8 cellular contexts compared by ENCODE assay signal in the genomic region with DNA sequence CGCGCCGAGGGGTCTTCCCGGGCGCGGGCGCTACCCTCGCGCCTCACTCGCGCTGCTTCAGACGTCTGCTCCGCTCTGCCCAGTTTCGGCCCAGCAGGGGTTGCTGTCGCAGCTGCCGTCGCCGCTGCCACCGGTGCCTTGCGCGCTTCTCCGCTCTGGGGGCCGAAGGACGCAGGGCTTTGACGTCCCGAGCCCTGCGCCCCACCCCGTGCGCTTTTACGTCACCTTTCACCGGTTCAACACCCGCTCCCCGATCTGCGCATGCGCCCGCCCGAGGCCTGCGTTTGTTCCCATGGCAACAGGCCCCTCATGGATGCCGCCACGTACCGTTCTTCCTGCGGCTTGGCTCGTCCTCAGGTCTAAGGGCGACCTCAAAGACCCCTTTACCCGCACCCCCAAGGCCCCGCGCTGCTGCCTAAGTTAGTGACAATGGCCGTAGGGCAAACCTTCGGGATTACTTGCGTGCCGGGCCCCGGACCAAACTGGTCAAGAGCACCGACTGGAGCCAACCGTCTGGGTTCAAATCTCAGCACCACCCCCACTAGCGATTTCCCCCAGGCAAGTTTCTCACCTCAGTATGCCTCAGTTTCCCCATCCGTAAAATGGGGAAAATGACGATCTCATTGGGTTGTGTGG. TPM values are rescaled to one million over a fixed set of nuclear protein-coding genes. Genes with fewer than 3 reads are reported as not detected.
DNase-seq lines count a peak whose midpoint lies in the region; ATAC-seq and TF ChIP-seq lines count a peak whose summit lies in the region.

No MANE protein-coding gene starts in this region.

- H3K4me3 ChIP-seq in WERI-Rb-1 (ENCODE audit: low read depth, low read length) (peak overlapping the region; percentile 51), mammary epithelial cell (replicated peaks in 1 of 3; ENCODE audit: insufficient read depth in 1 of 3, low read depth in 2 of 3, low read length in 3 of 3) (peak overlapping the region; percentile 60 to 98 (median 71)), smooth muscle cell (peak overlapping the region; percentile 77)

- H3K27ac ChIP-seq in WERI-Rb-1 (peak overlapping the region; percentile 91), mammary epithelial cell (ENCODE audit: insufficient read depth, low read depth, low read length) (peak overlapping the region; percentile 83), smooth muscle cell (ENCODE audit: low read depth) (peak overlapping the region; percentile 95)

- H3K9me3 ChIP-seq in WERI-Rb-1 (ENCODE audit: severe bottlenecking) = no peaks in the 10 kb centered on the region
- no peaks in the 10 kb centered on the region for H3K9me3 ChIP-seq in mammary epithelial cell (replicated peaks; ENCODE audit: insufficient read depth, low read length)
- H3K9me3 ChIP-seq in smooth muscle cell (replicated peaks; ENCODE audit: low read depth) = no peaks in the 10 kb centered on the region

- in situ Hi-C loops in ACHN (cut with HindIII; ENCODE audit: low pct_ligation_motif_present, low pct_unique_long_range_greater_than_20kb, low sequenced_read_pairs) (no loop called here), mammary epithelial cell (cut with MboI; ENCODE audit: low sequenced_read_pairs in 2 of 2) (loop anchor here in 1 of 2 donors (5.0 kb wide), 1 partner anchor 106 kb away; a partner anchor contains a TSS)

- H3K79me2 ChIP-seq in mammary epithelial cell (ENCODE audit: insufficient read depth, low read length) = peaks cover 23% of the 10 kb centered on the region
- H3K79me2 ChIP-seq in smooth muscle cell (ENCODE audit: low read depth) = peaks cover 6% of the 10 kb centered on the region

- TF ChIP-seq CTCF in WERI-Rb-1 (IDR thresholded peaks at IDR 0.05; ENCODE audit: low read depth, low read length) = no peak
- no peak for TF ChIP-seq CTCF in mammary epithelial cell (conservative IDR thresholded peaks at IDR 0.05 in 1 of 2, IDR thresholded peaks at IDR 0.05 in 1 of 2; ENCODE audit: extremely low read depth in 1 of 2, insufficient read depth in 1 of 2, low read depth in 1 of 2, low read length in 2 of 2)
- TF ChIP-seq CTCF in smooth muscle cell (IDR thresholded peaks at IDR 0.05; ENCODE audit: borderline replicate concordance, insufficient read depth, poor library complexity, severe bottlenecking) = no peak

- H3K27me3 ChIP-seq in WERI-Rb-1 (ENCODE audit: insufficient read depth, low read depth, severe bottlenecking) = no peaks in the 10 kb centered on the region
- no peaks in the 10 kb centered on the region for H3K27me3 ChIP-seq in mammary epithelial cell (ENCODE audit: insufficient read depth, low read length)
- no peaks in the 10 kb centered on the region for H3K27me3 ChIP-seq in smooth muscle cell (ENCODE audit: low read depth)

- CTCF ChIA-PET in mammary epithelial cell (lab: Charles Lee; ENCODE audit: low non-redundant PET) = no interaction called here

- DNase-seq in ACHN (peak; percentile 93), NCI-H2196 (lab: John Stamatoyannopoulos, UW; ENCODE audit: unreplicated experiment) (peak; percentile 98), WERI-Rb-1 (peak; percentile 98), mammary epithelial cell (peak; percentile 92), iPS-NIHi7 (ENCODE audit: extremely low spot score) (peak; percentile 100), smooth muscle cell (lab: John Stamatoyannopoulos, UW; ENCODE audit: unreplicated experiment) (peak; percentile 94)

- intact Hi-C loops in mammary epithelial cell (cut with micrococcal nuclease) = loop anchor here (1.0 to 10.0 kb wide), 3 partner anchors 80 to 454 kb away; a partner anchor contains a TSS

- 1% methylated on average over 18 of the region's 57 CpGs for WGBS in mammary epithelial cell (ENCODE audit: low coverage, missing lambda C conversion rate)
- 3% methylated on average over 51 of the region's 57 CpGs for WGBS in smooth muscle cell (ENCODE audit: low lambda C conversion rate)

- H2AFZ ChIP-seq in mammary epithelial cell (ENCODE audit: low read depth, low read length) (peak overlapping the region; percentile 94), smooth muscle cell (ENCODE audit: low read depth) (peak overlapping the region; percentile 91)

- ATAC-seq in GM18873 (IDR thresholded peaks at IDR 0.05; ENCODE audit: low FRiP score, unreplicated experiment) (peak; percentile 30), HG03135 (IDR thresholded peaks at IDR 0.05; ENCODE audit: unreplicated experiment) (peak; percentile 51)

- dilution Hi-C loops in mammary epithelial cell (cut with HindIII; ENCODE audit: low sequenced_read_pairs) = no loop called here

- peaks cover 4% of the 10 kb centered on the region for H3F3A ChIP-seq in smooth muscle cell (ENCODE audit: low read depth)

- BruUV-seq in mammary epithelial cell (replicated peaks; lab: Mats Ljungman, UMichigan) = no TSS peak

- H4K20me1 ChIP-seq in mammary epithelial cell (ENCODE audit: insufficient read depth, low read length) (no peaks in the 10 kb centered on the region), smooth muscle cell (ENCODE audit: low read depth) (peaks cover 4% of the 10 kb centered on the region)

- H3K4me2 ChIP-seq in mammary epithelial cell (ENCODE audit: insufficient read depth, low read depth, low read length) (peak overlapping the region; percentile 77), smooth muscle cell (peak overlapping the region; percentile 90)

- peak overlapping the region; percentile 69 for H3K9ac ChIP-seq in mammary epithelial cell (ENCODE audit: insufficient read depth, low read length)
- H3K9ac ChIP-seq in smooth muscle cell (ENCODE audit: low read depth) = peak overlapping the region; percentile 96

- H3K4me1 ChIP-seq in mammary epithelial cell (ENCODE audit: insufficient read depth, low read length) = peaks cover 32% of the 10 kb centered on the region
- H3K4me1 ChIP-seq in smooth muscle cell (ENCODE audit: low read depth) = peaks cover 14% of the 10 kb centered on the region

- H3K36me3 ChIP-seq in WERI-Rb-1 (peaks cover 11% of the 10 kb centered on the region), mammary epithelial cell (ENCODE audit: insufficient read depth, low read length) (no peaks in the 10 kb centered on the region), smooth muscle cell (ENCODE audit: low read depth) (no peaks in the 10 kb centered on the region)

RNA-seq across cellular contexts. Expression of a gene that starts 0.6 kb away (rescaled TPM):
- 10 to 100 TPM; 19.2 to 45.9 TPM for total RNA-seq in mammary epithelial cell
- polyA plus RNA-seq in mammary epithelial cell = 46.2 TPM
- 40.9 TPM for polyA minus RNA-seq in mammary epithelial cell
- 27.0 and 34.0 TPM in 2 replicates for total RNA-seq in smooth muscle cell
- polyA plus RNA-seq in smooth muscle cell = 94.2 and 101 TPM in 2 replicates

RNA-seq across cellular contexts. Expression of a gene that starts 3.4 kb away (rescaled TPM):
- total RNA-seq in mammary epithelial cell (10 to 100 TPM; 28.8 to 79.6 TPM), smooth muscle cell (27.6 and 28.9 TPM in 2 replicates)
- polyA plus RNA-seq in mammary epithelial cell (20.1 TPM), smooth muscle cell (35.0 and 48.2 TPM in 2 replicates)
- 20.6 TPM for polyA minus RNA-seq in mammary epithelial cell

RNA-seq across cellular contexts. Expression of a gene that starts 14.6 kb away (rescaled TPM):
- total RNA-seq in mammary epithelial cell (not detected), smooth muscle cell (not detected in 2 replicates)
- polyA plus RNA-seq in mammary epithelial cell (not detected), smooth muscle cell (not detected in 2 replicates)
- not detected for polyA minus RNA-seq in mammary epithelial cell

RNA-seq across cellular contexts. Expression of a gene that starts 25.8 kb away (rescaled TPM):
- 10 to 100 TPM; 34.5 to 36.2 TPM for total RNA-seq in mammary epithelial cell
- 61.3 TPM for polyA plus RNA-seq in mammary epithelial cell
- polyA minus RNA-seq in mammary epithelial cell = 10.2 TPM
- 35.3 and 36.8 TPM in 2 replicates for total RNA-seq in smooth muscle cell
- polyA plus RNA-seq in smooth muscle cell = 57.8 and 61.5 TPM in 2 replicates

RNA-seq across cellular contexts. Expression of a gene that starts 39.6 kb away (rescaled TPM):
- total RNA-seq in mammary epithelial cell (10 to 100 TPM; 55.3 to 69.4 TPM), smooth muscle cell (88.3 and 135 TPM in 2 replicates)
- polyA plus RNA-seq in mammary epithelial cell (118 TPM), smooth muscle cell (114 and 149 TPM in 2 replicates)
- 5.5 TPM for polyA minus RNA-seq in mammary epithelial cell

Comparison
In these comparisons a context has a peak if more than half of its experiments do, and no peak if none do; other contexts are left out.
1. Peak in every context shown above with its lines: DNase-seq, ATAC-seq, H3K4me3 ChIP-seq and H3K27ac ChIP-seq.